1 cellular context compared by ENCODE assay signal in genomic region chr11:69891421-69892236, GRCh38.
TF ChIP-seq lines count a peak whose summit lies in the region.

No MANE protein-coding gene starts in this region.

TF ChIP-seq in HepG2, 621 proteins besides CTCF, POLR2A, EP300 and RAD21 (continued from another document and continues in another):
- TF ChIP-seq PAXIP1 (CRISPR knock-in tag; conservative IDR thresholded peaks at IDR 0.05) = peak; percentile 44
- peak; percentile 52; the same call in 1 of the 2 replicates for TF ChIP-seq RXRA (CRISPR knock-in tag; IDR thresholded peaks at IDR 0.05)
- no peak for TF ChIP-seq E2F2 (CRISPR knock-in tag; IDR thresholded peaks at IDR 0.05; ENCODE audit: borderline replicate concordance)
- TF ChIP-seq ZNF687 (CRISPR knock-in tag; IDR thresholded peaks at IDR 0.05) = peak; percentile 33; the same call in 1 of the 2 replicates
- peak; percentile 36 for TF ChIP-seq HNRNPLL (IDR thresholded peaks at IDR 0.05; ENCODE audit: low read depth, low read length, poor library complexity, severe bottlenecking)
- TF ChIP-seq ZNF674 (CRISPR knock-in tag; IDR thresholded peaks at IDR 0.05; ENCODE audit: low read depth) = no peak
- TF ChIP-seq GATAD2A (CRISPR knock-in tag; IDR thresholded peaks at IDR 0.05) = peak; percentile 29; the same call in 1 of the 2 replicates
- 0 out of 2 replicates have a peak, but pooled peaks have one; percentile 24 for TF ChIP-seq E2F1 (CRISPR knock-in tag; IDR thresholded peaks at IDR 0.05)
- TF ChIP-seq SOX6 (IDR thresholded peaks at IDR 0.05) = no peak
- peak; percentile 41; the same call in 1 of the 2 replicates for TF ChIP-seq SOX6 (CRISPR knock-in tag; IDR thresholded peaks at IDR 0.05)
- peak; percentile 57 for TF ChIP-seq ARID5B (CRISPR knock-in tag; IDR thresholded peaks at IDR 0.05)
- no peak for TF ChIP-seq LCORL (IDR thresholded peaks at IDR 0.05)
- TF ChIP-seq LCORL (CRISPR knock-in tag; IDR thresholded peaks at IDR 0.05) = peak; percentile 25; the same call in 1 of the 2 replicates
- TF ChIP-seq ZBTB7B (CRISPR knock-in tag; IDR thresholded peaks at IDR 0.05) = no peak
- TF ChIP-seq SAP130 (CRISPR knock-in tag; IDR thresholded peaks at IDR 0.05; ENCODE audit: low read depth) = peak; percentile 32; the same call in 1 of the 2 replicates
- 0 out of 2 replicates have a peak, but pooled peaks have one; percentile 32 for TF ChIP-seq ZNF605 (CRISPR knock-in tag; IDR thresholded peaks at IDR 0.05)
- TF ChIP-seq TRIM24 (CRISPR knock-in tag; IDR thresholded peaks at IDR 0.05) = no peak
- no peak for TF ChIP-seq ZNF230 (CRISPR knock-in tag; IDR thresholded peaks at IDR 0.05)
- peak; percentile 95 for TF ChIP-seq BCL6 (CRISPR knock-in tag; IDR thresholded peaks at IDR 0.05)
- no peak for TF ChIP-seq PTBP1 (IDR thresholded peaks at IDR 0.05; ENCODE audit: low read depth, low read length, poor library complexity, severe bottlenecking)
- TF ChIP-seq HNF4A (CRISPR knock-in tag; IDR thresholded peaks at IDR 0.05) = 0 out of 2 replicates have a peak, but pooled peaks have one; percentile 5
- peak; percentile 83 for TF ChIP-seq ZBTB43 (CRISPR knock-in tag; conservative IDR thresholded peaks at IDR 0.05)
- no peak for TF ChIP-seq DRAP1 (CRISPR knock-in tag; IDR thresholded peaks at IDR 0.05)
- peak; percentile 43; the same call in 1 of the 2 replicates for TF ChIP-seq NR2F6 (IDR thresholded peaks at IDR 0.05)
- TF ChIP-seq NR2F6 (CRISPR knock-in tag; IDR thresholded peaks at IDR 0.05) = peak; percentile 6; the same call in 1 of the 2 replicates
- peak; percentile 87 for TF ChIP-seq RXRB (CRISPR knock-in tag; IDR thresholded peaks at IDR 0.05; ENCODE audit: borderline replicate concordance)
- TF ChIP-seq UBTF (CRISPR knock-in tag; IDR thresholded peaks at IDR 0.05) = no peak
- peak; percentile 89 for TF ChIP-seq RARA (CRISPR knock-in tag; IDR thresholded peaks at IDR 0.05)
- TF ChIP-seq HDAC1 (CRISPR knock-in tag; IDR thresholded peaks at IDR 0.05) = 0 out of 2 replicates have a peak, but pooled peaks have one; percentile 27
- 0 out of 2 replicates have a peak, but pooled peaks have one; percentile 16 for TF ChIP-seq MAX (IDR thresholded peaks at IDR 0.05)
- TF ChIP-seq TEAD3 (CRISPR knock-in tag; optimal IDR thresholded peaks at IDR 0.05; ENCODE audit: borderline replicate concordance) = peak; percentile 50
- 0 out of 2 replicates have a peak, but pooled peaks have one; percentile 12 for TF ChIP-seq ZNF609 (CRISPR knock-in tag; IDR thresholded peaks at IDR 0.05; ENCODE audit: borderline replicate concordance)
